8 cellular contexts compared by ENCODE assay signal in the genomic region with DNA sequence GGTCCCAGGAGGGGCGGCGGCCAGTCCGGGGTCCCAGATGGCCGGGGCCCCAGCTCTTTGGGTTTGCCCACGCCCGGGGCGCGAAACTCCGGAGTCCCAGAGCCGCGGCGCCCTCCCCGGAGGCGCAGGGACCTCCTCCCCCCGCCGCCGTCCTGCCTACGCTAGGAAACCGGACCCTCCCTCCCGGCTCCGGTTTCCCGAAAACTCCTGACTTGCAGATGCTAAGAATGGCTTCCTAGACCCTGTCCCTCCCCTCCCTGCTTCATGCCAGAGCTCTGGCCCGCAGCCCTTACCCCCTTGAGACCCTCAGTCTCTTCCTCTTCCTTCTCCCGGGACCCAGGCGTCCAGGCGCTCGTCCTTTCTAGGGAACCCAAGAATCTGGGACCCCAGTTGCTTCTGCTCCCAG. TPM values are rescaled to one million over a fixed set of nuclear protein-coding genes. Genes with fewer than 3 reads are reported as not detected.
DNase-seq lines count a peak whose midpoint lies in the region; ATAC-seq and TF ChIP-seq lines count a peak whose summit lies in the region.

No MANE protein-coding gene starts in this region.

- dilution Hi-C loops in mammary epithelial cell (cut with HindIII; ENCODE audit: low sequenced_read_pairs) = no loop called here

- DNase-seq in DND-41 (no peak), HL-60 (ENCODE audit: low read depth in 1 of 2, low spot score in 1 of 2) (no peak), mammary epithelial cell (no peak), myocyte (ENCODE audit: low read depth) (peak; percentile 82), HCEC 1CT (no peak), HK-2 (ENCODE audit: unreplicated experiment) (no peak), SKM-1 (lab: John Stamatoyannopoulos, UW; ENCODE audit: unreplicated experiment) (no peak)

- no peaks in the 10 kb centered on the region for H3K36me3 ChIP-seq in DND-41 (ENCODE audit: insufficient read depth, low read length)
- H3K36me3 ChIP-seq in mammary epithelial cell (ENCODE audit: insufficient read depth, low read length) = no peaks in the 10 kb centered on the region

- H3K79me2 ChIP-seq in DND-41 (ENCODE audit: insufficient read depth, low read length) (no peaks in the 10 kb centered on the region), mammary epithelial cell (ENCODE audit: insufficient read depth, low read length) (no peaks in the 10 kb centered on the region)

- no peak overlapping the region for H3K4me3 ChIP-seq in DND-41 (ENCODE audit: low read depth in 1 of 2, low read length in 2 of 2)
- peak overlapping the region; percentile 71 for H3K4me3 ChIP-seq in HL-60 (replicated peaks; ENCODE audit: insufficient read depth, low read length)
- H3K4me3 ChIP-seq in mammary epithelial cell (replicated peaks in 1 of 3; ENCODE audit: insufficient read depth in 1 of 3, low read depth in 2 of 3, low read length in 3 of 3) = peak overlapping the region; percentile 47 to 71 (median 50)

- TF ChIP-seq CTCF in DND-41 (IDR thresholded peaks at IDR 0.05; ENCODE audit: borderline replicate concordance, extremely low read depth, low read length, poor library complexity, severe bottlenecking) = no peak
- TF ChIP-seq CTCF in HL-60 (IDR thresholded peaks at IDR 0.05; ENCODE audit: insufficient read depth, low read length) = no peak
- TF ChIP-seq CTCF in mammary epithelial cell (conservative IDR thresholded peaks at IDR 0.05 in 1 of 2, IDR thresholded peaks at IDR 0.05 in 1 of 2; ENCODE audit: extremely low read depth in 1 of 2, insufficient read depth in 1 of 2, low read depth in 1 of 2, low read length in 2 of 2) = no peak

- no peaks in the 10 kb centered on the region for H4K20me1 ChIP-seq in DND-41 (ENCODE audit: insufficient read depth, low read length)
- no peaks in the 10 kb centered on the region for H4K20me1 ChIP-seq in mammary epithelial cell (ENCODE audit: insufficient read depth, low read length)

- 0% methylated on average over 8 of the region's 27 CpGs for WGBS in mammary epithelial cell (ENCODE audit: low coverage, missing lambda C conversion rate)

- ATAC-seq in DND-41 (ENCODE audit: insufficient read depth, low read depth) (no peak), HG03520 (IDR thresholded peaks at IDR 0.05; ENCODE audit: unreplicated experiment) (no peak)

- in situ Hi-C loops in mammary epithelial cell (cut with MboI; ENCODE audit: low sequenced_read_pairs in 2 of 2) = no loop called here

- CTCF ChIA-PET in mammary epithelial cell (lab: Charles Lee; ENCODE audit: low non-redundant PET) = no interaction called here

- no TSS peak for BruUV-seq in mammary epithelial cell (replicated peaks; lab: Mats Ljungman, UMichigan)

- H2AFZ ChIP-seq in DND-41 (ENCODE audit: low read depth, low read length) (no peak overlapping the region; the same call in 1 of the 2 replicates), mammary epithelial cell (ENCODE audit: low read depth, low read length) (peak overlapping the region; percentile 87)

- H3K27ac ChIP-seq in DND-41 (ENCODE audit: low read length) = no peak overlapping the region
- H3K27ac ChIP-seq in HL-60 (replicated peaks) = no peak overlapping the region
- no peak overlapping the region for H3K27ac ChIP-seq in mammary epithelial cell (ENCODE audit: insufficient read depth, low read depth, low read length)

- peaks cover 15% of the 10 kb centered on the region for H3K4me1 ChIP-seq in DND-41 (ENCODE audit: insufficient read depth, low read length)
- H3K4me1 ChIP-seq in mammary epithelial cell (ENCODE audit: insufficient read depth, low read length) = peaks cover 9% of the 10 kb centered on the region

- H3K9ac ChIP-seq in DND-41 (ENCODE audit: low read depth, low read length) (no peak overlapping the region), mammary epithelial cell (ENCODE audit: insufficient read depth, low read length) (no peak overlapping the region)

- intact Hi-C loops in mammary epithelial cell (cut with micrococcal nuclease) = no loop called here

- H3K9me3 ChIP-seq in DND-41 (ENCODE audit: insufficient read depth, low read length, severe bottlenecking) (no peaks in the 10 kb centered on the region), mammary epithelial cell (replicated peaks; ENCODE audit: insufficient read depth, low read length) (no peaks in the 10 kb centered on the region)

- H3K4me2 ChIP-seq in DND-41 (ENCODE audit: insufficient read depth, low read length) (peak overlapping the region; percentile 88), mammary epithelial cell (ENCODE audit: insufficient read depth, low read depth, low read length) (peak overlapping the region; percentile 94)

- no peaks in the 10 kb centered on the region for H3K27me3 ChIP-seq in DND-41 (ENCODE audit: insufficient read depth, low read length, poor library complexity)
- peaks cover 13% of the 10 kb centered on the region for H3K27me3 ChIP-seq in HL-60 (ENCODE audit: insufficient read depth, poor library complexity, severe bottlenecking)
- no peaks in the 10 kb centered on the region for H3K27me3 ChIP-seq in mammary epithelial cell (ENCODE audit: insufficient read depth, low read length)

RNA-seq across cellular contexts. Expression of a gene that starts 0.5 kb away (rescaled TPM):
- total RNA-seq in mammary epithelial cell (not detected), myocyte (65.8 and 124 TPM in 2 replicates)
- not detected for polyA plus RNA-seq in mammary epithelial cell
- not detected for polyA minus RNA-seq in mammary epithelial cell
- 10.1 TPM for polyA plus RNA-seq in myocyte (2012)

RNA-seq across cellular contexts. Expression of a gene that starts 13.5 kb away (rescaled TPM):
- total RNA-seq in mammary epithelial cell (not detected), myocyte (0.73 and 2.4 TPM in 2 replicates)
- polyA plus RNA-seq in mammary epithelial cell = 0.06 TPM
- polyA minus RNA-seq in mammary epithelial cell = not detected
- polyA plus RNA-seq in myocyte (2012) = 0.16 TPM

RNA-seq across cellular contexts. Expression of a gene that starts 44.1 kb away (rescaled TPM):
- 10 to 100 TPM; 53.8 to 77.1 TPM for total RNA-seq in mammary epithelial cell
- 41.8 TPM for polyA plus RNA-seq in mammary epithelial cell
- 7.1 TPM for polyA minus RNA-seq in mammary epithelial cell
- total RNA-seq in myocyte = 207 and 210 TPM in 2 replicates
- polyA plus RNA-seq in myocyte (2012) = 162 TPM

RNA-seq across cellular contexts. Expression of a gene that starts 44.4 kb away (rescaled TPM):
- 1 to 10 TPM; 1.0 to 2.1 TPM for total RNA-seq in mammary epithelial cell
- 1.4 TPM for polyA plus RNA-seq in mammary epithelial cell
- 5.2 TPM for polyA minus RNA-seq in mammary epithelial cell
- total RNA-seq in myocyte = 1.5 and 3.0 TPM in 2 replicates
- polyA plus RNA-seq in myocyte (2012) = 1.9 TPM

RNA-seq across cellular contexts. Expression of a gene that starts 48.1 kb away (rescaled TPM):
- total RNA-seq in mammary epithelial cell = 10 to 100 TPM; 16.3 to 49.8 TPM
- polyA plus RNA-seq in mammary epithelial cell = 31.7 TPM
- 20.7 TPM for polyA minus RNA-seq in mammary epithelial cell
- 22.0 and 26.3 TPM in 2 replicates for total RNA-seq in myocyte
- 14.9 TPM for polyA plus RNA-seq in myocyte (2012)

Comparison
In these comparisons a context has a peak if more than half of its experiments do, and no peak if none do; other contexts are left out.
1. H3K4me3 ChIP-seq: peak in HL-60 (single experiment) and mammary epithelial cell (3 of 3); none in DND-41 (0 of 2).
2. RNA of a gene that starts 0.5 kb away (total RNA-seq): 65.8 to 124 TPM in myocyte; not detected in mammary epithelial cell; every median in the first group is over 10 times any median in the second.